Comparison of ENCODE assay signal across 20 cellular contexts in genomic region chr17:2860883-2861282, GRCh38.
DNase-seq lines count a peak whose midpoint lies in the region; ATAC-seq, FAIRE-seq and TF ChIP-seq lines count a peak whose summit lies in the region.
"Had no signal": no experiment of that assay in that cellular context is flagged by ENCODE, and none has a peak within 500 bp of the region (broad histone marks: within the 10 kb centered on the region; RNA-seq: fewer than 3 reads in every experiment).

No MANE protein-coding gene starts in this region.

- POLR2A ChIA-PET in A549 (lab: Yijun Ruan, JAX) = no interaction called here
- POLR2A ChIA-PET in A673 (lab: Charles Lee; ENCODE audit: low non-redundant PET) = no interaction called here

- no peaks in the 10 kb centered on the region for H3K27me3 Mint-ChIP-seq in T-helper 17 cell
- no peaks in the 10 kb centered on the region for H3K27me3 Mint-ChIP-seq in natural killer cell (ENCODE audit: low read depth in 2 of 2)

- H3K4me3 Mint-ChIP-seq in T-helper 17 cell (no peak overlapping the region), natural killer cell (peak overlapping the region; percentile 7)

- TF ChIP-seq EP300 in A549 (IDR thresholded peaks at IDR 0.05) = no peak

- CTCF ChIA-PET in A549 (lab: Yijun Ruan, JAX) = interaction anchor here (1.1 to 9.3 kb wide), 5 partner anchors 14 to 152 kb away, joined by 3 to 97 read pairs (median 5); no protein-coding TSS in a partner anchor
- CTCF ChIA-PET in A673 (lab: Charles Lee) = interaction anchor here (0.6 kb wide), 1 partner anchor 75 kb away, joined by 7 read pairs; no protein-coding TSS in a partner anchor

- no peak for FAIRE-seq in A549 (lab: Jason Lieb, UNC)
- FAIRE-seq in bronchial epithelial cell (lab: Jason Lieb, UNC) = peak; percentile 23

- DNase-seq in A549 (ENCODE audit: low read depth in 1 of 2, low spot score in 1 of 2) = no peak
- no peak for DNase-seq in T-helper 17 cell
- DNase-seq in bronchial epithelial cell (ENCODE audit: low read depth) = no peak
- no peak for DNase-seq in natural killer cell
- no peak for DNase-seq in Right ventricle myocardium inferior (ENCODE audit: missing footprints)
- no peak for DNase-seq in A673 (ENCODE audit: low spot score)
- no peak for DNase-seq in occipital lobe (lab: John Stamatoyannopoulos, UW)
- DNase-seq: Calu3, DND-41, HCEC 1CT, KG1, MM.1S, NCI-H2029 treated with DMSO at 0.1 percent for 48 hours, NCI-H2227 treated with DMSO at 0.1 percent for 48 hours, NCI-H526 treated with DMSO at 0.1 percent for 48 hours, PC-9, Right ventricle myocardium superior had no signal

- H3K4me1 Mint-ChIP-seq in T-helper 17 cell (peaks cover 33% of the 10 kb centered on the region), natural killer cell (peaks cover 59 to 61% of the 10 kb centered on the region in 2 donors)

- H3K4me1 ChIP-seq in A549 (no peaks in the 10 kb centered on the region), A673 (ENCODE audit: insufficient read depth, low read length, poor library complexity, severe bottlenecking) (no peaks in the 10 kb centered on the region)
- H3K4me1 ChIP-seq: SJSA1 had no signal

- WGBS in A549 (ENCODE audit: missing lambda C conversion rate) = 89% methylated on average over 11 of the region's 11 CpGs

- H3K9me3 ChIP-seq in A549 (no peaks in the 10 kb centered on the region), T-helper 17 cell (ENCODE audit: control insufficient read depth, low read length, poor library complexity, severe bottlenecking) (no peaks in the 10 kb centered on the region), A673 (ENCODE audit: low read depth, low read length, poor library complexity, severe bottlenecking) (no peaks in the 10 kb centered on the region)
- H3K9me3 ChIP-seq: SJSA1 had no signal

- no peaks in the 10 kb centered on the region for H3K9me3 Mint-ChIP-seq in natural killer cell

- ATAC-seq in A549 (no peak), T-helper 17 cell (no peak), natural killer cell (no peak), Right ventricle myocardium inferior (no peak), HG02798 (IDR thresholded peaks at IDR 0.05; ENCODE audit: poor library complexity, unreplicated experiment) (no peak)

- H3K27me3 ChIP-seq in bronchial epithelial cell (ENCODE audit: control insufficient read depth, insufficient read depth, low read length) (no peaks in the 10 kb centered on the region), A673 (replicated peaks; ENCODE audit: insufficient read depth, low read depth, low read length, poor library complexity) (peaks cover 20% of the 10 kb centered on the region)
- H3K27me3 ChIP-seq: SJSA1 had no signal

- TF ChIP-seq POLR2A in A549 (IDR thresholded peaks at IDR 0.05; ENCODE audit: low read length) = no peak

- no peak for TF ChIP-seq CTCF in A549 (IDR thresholded peaks at IDR 0.05)
- no peak for TF ChIP-seq CTCF in bronchial epithelial cell (IDR thresholded peaks at IDR 0.05; ENCODE audit: insufficient read depth, low read length, severe bottlenecking)
- TF ChIP-seq CTCF in natural killer cell (IDR thresholded peaks at IDR 0.05) = no peak
- no peak for TF ChIP-seq CTCF in A673 (conservative IDR thresholded peaks at IDR 0.05; ENCODE audit: low read depth, low read length)

- BruUV-seq in A673 (replicated peaks; lab: Mats Ljungman, UMichigan) = no TSS peak

- no peak overlapping the region for H3K27ac ChIP-seq in A549
- H3K27ac ChIP-seq in A673 (ENCODE audit: low read depth, low read length, poor library complexity, severe bottlenecking) = no peak overlapping the region
- H3K27ac ChIP-seq: 22Rv1, PC-9, SJSA1 had no signal

- H3K36me3 ChIP-seq in bronchial epithelial cell (ENCODE audit: control insufficient read depth, insufficient read depth, low read length) (no peaks in the 10 kb centered on the region), A673 (ENCODE audit: insufficient read depth, low read length, poor library complexity, severe bottlenecking) (no peaks in the 10 kb centered on the region)
- H3K36me3 ChIP-seq: SJSA1 had no signal

- no peak overlapping the region for H3K4me2 ChIP-seq in A549
- H3K4me2 ChIP-seq: PC-9 had no signal

- H3K27ac Mint-ChIP-seq in T-helper 17 cell = peak overlapping the region; percentile 79
- H3K27ac Mint-ChIP-seq in natural killer cell = peak overlapping the region; percentile 72 to 88

- TF ChIP-seq RAD21 in A549 (conservative IDR thresholded peaks at IDR 0.05 in 1 of 2, IDR thresholded peaks at IDR 0.05 in 1 of 2) = no peak

- intact Hi-C loops in natural killer cell (cut with micrococcal nuclease) (no loop called here), Right ventricle myocardium inferior (cut with DNase I) (no loop called here), A673 (cut with micrococcal nuclease; ENCODE audit: unreplicated experiment) (no loop called here)

- H3K36me3 Mint-ChIP-seq in T-helper 17 cell (ENCODE audit: low read depth) = peaks cover 3% of the 10 kb centered on the region
- no peaks in the 10 kb centered on the region for H3K36me3 Mint-ChIP-seq in natural killer cell

- H3K4me3 ChIP-seq in A549 = no peak overlapping the region
- no peak overlapping the region for H3K4me3 ChIP-seq in bronchial epithelial cell (ENCODE audit: low read depth, low read length)
- no peak overlapping the region for H3K4me3 ChIP-seq in A673 (ENCODE audit: low read depth, low read length, poor library complexity, severe bottlenecking)
- H3K4me3 ChIP-seq: PC-9, SJSA1 had no signal

TF ChIP-seq in A549, 52 proteins besides CTCF, POLR2A, EP300 and RAD21:
- TF ChIP-seq PBX3 (IDR thresholded peaks at IDR 0.05) = no peak
- no peak for TF ChIP-seq JUN (IDR thresholded peaks at IDR 0.05)
- TF ChIP-seq NPAS2 (CRISPR knock-in tag; IDR thresholded peaks at IDR 0.05; ENCODE audit: borderline replicate concordance) = no peak
- peak; percentile 52; the same call in 1 of the 2 replicates for TF ChIP-seq KDM1A (IDR thresholded peaks at IDR 0.05; ENCODE audit: low read depth)
- TF ChIP-seq ATOH8 (CRISPR knock-in tag; IDR thresholded peaks at IDR 0.05; ENCODE audit: low read depth) = no peak
- TF ChIP-seq RNF2 (IDR thresholded peaks at IDR 0.05; ENCODE audit: borderline replicate concordance, low read depth) = no peak
- TF ChIP-seq HDAC2 (IDR thresholded peaks at IDR 0.05) = no peak
TF ChIP-seq in A549: peak in this region for 1.
